In genomic region chr3:81643721-81644120, GRCh38 we compare ENCODE assay signal across 9 cellular contexts.
DNase-seq lines count a peak whose midpoint lies in the region; ATAC-seq, FAIRE-seq and TF ChIP-seq lines count a peak whose summit lies in the region.
"Had no signal": no experiment of that assay in that cellular context is flagged by ENCODE, and none has a peak within 500 bp of the region (broad histone marks: within the 10 kb centered on the region; RNA-seq: fewer than 3 reads in every experiment).

No MANE protein-coding gene starts in this region.

- H3K9ac ChIP-seq in Karpas-422 (ENCODE audit: low read length) (no peak overlapping the region), astrocyte (ENCODE audit: low read length) (no peak overlapping the region)

- DNase-seq in Karpas-422 (peak; percentile 61), astrocyte (ENCODE audit: low read depth) (peak; percentile 22), left colon (no peak), superior temporal gyrus (ENCODE audit: extremely low spot score) (no peak), T-helper 9 cell (no peak)
- no peak for DNase-seq in natural killer cell treated with Interleukin-12 subunit alpha and Interleukin-12 subunit beta and Interleukin-15 and Interleukin-18, amount 100 ng/mL, for 72 hours (ENCODE audit: low spot score)
- DNase-seq in activated CD4-positive, alpha-beta T cell treated with anti-CD3 and anti-CD28 coated beads for 4 hours, result no peak
- DNase-seq: effector CD4-positive, alpha-beta T cell had no signal

- H3K4me1 Mint-ChIP-seq in astrocyte (ENCODE audit: low read depth, unreplicated experiment), result no peaks in the 10 kb centered on the region
- H3K4me1 Mint-ChIP-seq in natural killer cell treated with Interleukin-12 subunit alpha and Interleukin-12 subunit beta and Interleukin-15 and Interleukin-18, amount 100 ng/mL, for 72 hours (ENCODE audit: low read depth in 2 of 2), result no peaks in the 10 kb centered on the region

- no peak overlapping the region for H3K4me3 Mint-ChIP-seq in astrocyte (ENCODE audit: unreplicated experiment)
- no peak overlapping the region for H3K4me3 Mint-ChIP-seq in natural killer cell treated with Interleukin-12 subunit alpha and Interleukin-12 subunit beta and Interleukin-15 and Interleukin-18, amount 100 ng/mL, for 72 hours

- intact Hi-C loops in left colon (cut with DNase I, micrococcal nuclease), result no loop called here

- H3K27me3 ChIP-seq in Karpas-422 (ENCODE audit: low read length) (no peaks in the 10 kb centered on the region), astrocyte (ENCODE audit: insufficient read depth, low read length) (no peaks in the 10 kb centered on the region)

- H3K9me3 Mint-ChIP-seq in astrocyte (ENCODE audit: unreplicated experiment), result no peaks in the 10 kb centered on the region
- H3K9me3 Mint-ChIP-seq in natural killer cell treated with Interleukin-12 subunit alpha and Interleukin-12 subunit beta and Interleukin-15 and Interleukin-18, amount 100 ng/mL, for 72 hours, result no peaks in the 10 kb centered on the region

- no peak overlapping the region for H2AFZ ChIP-seq in Karpas-422 (ENCODE audit: low read length)
- H2AFZ ChIP-seq in astrocyte (ENCODE audit: low read depth, low read length), result no peak overlapping the region

- H3K9me3 ChIP-seq in Karpas-422 (ENCODE audit: low read length), result no peaks in the 10 kb centered on the region
- H3K9me3 ChIP-seq in astrocyte (ENCODE audit: insufficient read depth, low read depth, low read length), result no peaks in the 10 kb centered on the region

- TF ChIP-seq CTCF in C4-2B (conservative IDR thresholded peaks at IDR 0.05) (peak; percentile 25; the same call in 1 of the 2 replicates), astrocyte (IDR thresholded peaks at IDR 0.05; ENCODE audit: insufficient read depth, low read depth, low read length) (peak; percentile 29)

- no peak overlapping the region for H3K27ac Mint-ChIP-seq in astrocyte (ENCODE audit: unreplicated experiment)
- H3K27ac Mint-ChIP-seq in natural killer cell treated with Interleukin-12 subunit alpha and Interleukin-12 subunit beta and Interleukin-15 and Interleukin-18, amount 100 ng/mL, for 72 hours, result no peak overlapping the region

- no peak for FAIRE-seq in astrocyte (lab: Jason Lieb, UNC)

- H3K79me2 ChIP-seq in Karpas-422 (ENCODE audit: low read length) (peaks cover 32% of the 10 kb centered on the region; the same call in 1 of the 2 replicates), astrocyte (ENCODE audit: insufficient read depth, low read length) (no peaks in the 10 kb centered on the region)

- H4K20me1 ChIP-seq in Karpas-422 (ENCODE audit: insufficient read depth, low read depth, low read length) (no peaks in the 10 kb centered on the region), astrocyte (ENCODE audit: insufficient read depth, low read length) (no peaks in the 10 kb centered on the region)

- no peaks in the 10 kb centered on the region for H3K4me1 ChIP-seq in Karpas-422 (ENCODE audit: low read length)
- H3K4me1 ChIP-seq in astrocyte (ENCODE audit: insufficient read depth, low read length), result no peaks in the 10 kb centered on the region

- ATAC-seq in left colon, result peak; percentile 87
- ATAC-seq in natural killer cell treated with Interleukin-12 subunit alpha and Interleukin-12 subunit beta and Interleukin-15 and Interleukin-18, amount 100 ng/mL, for 72 hours, result no peak

- H3K4me2 ChIP-seq in Karpas-422 (ENCODE audit: low read depth, low read length, poor library complexity, severe bottlenecking) (no peak overlapping the region), astrocyte (ENCODE audit: low read length) (no peak overlapping the region)

- no peaks in the 10 kb centered on the region for H3K9me2 ChIP-seq in Karpas-422 (replicated peaks; ENCODE audit: insufficient read depth, low read length)

- H3K27me3 Mint-ChIP-seq in astrocyte (ENCODE audit: low read depth, unreplicated experiment), result no peaks in the 10 kb centered on the region
- no peaks in the 10 kb centered on the region for H3K27me3 Mint-ChIP-seq in natural killer cell treated with Interleukin-12 subunit alpha and Interleukin-12 subunit beta and Interleukin-15 and Interleukin-18, amount 100 ng/mL, for 72 hours

- H3K36me3 Mint-ChIP-seq in astrocyte (ENCODE audit: low read depth, unreplicated experiment), result peaks cover 5% of the 10 kb centered on the region
- no peaks in the 10 kb centered on the region for H3K36me3 Mint-ChIP-seq in natural killer cell treated with Interleukin-12 subunit alpha and Interleukin-12 subunit beta and Interleukin-15 and Interleukin-18, amount 100 ng/mL, for 72 hours

- H3K36me3 ChIP-seq in Karpas-422 (ENCODE audit: insufficient read depth, low read length), result peaks cover 13% of the 10 kb centered on the region; the same call in 1 of the 2 replicates
- H3K36me3 ChIP-seq in astrocyte (ENCODE audit: insufficient read depth, low read length), result no peaks in the 10 kb centered on the region

- H3K27ac ChIP-seq in C4-2B (no peak overlapping the region), Karpas-422 (ENCODE audit: low read length) (no peak overlapping the region), astrocyte (ENCODE audit: low read depth, low read length) (no peak overlapping the region)

- no peak overlapping the region for H3K4me3 ChIP-seq in Karpas-422 (ENCODE audit: low read length)
- no peak overlapping the region for H3K4me3 ChIP-seq in astrocyte (ENCODE audit: insufficient read depth, low read depth, low read length)

Comparison
In these comparisons a context has a peak if more than half of its experiments do, and no peak if none do; other contexts are left out.
1. DNase-seq: peak in Karpas-422 (single experiment) and astrocyte (single experiment); none in left colon (0 of 2), natural killer cell treated with Interleukin-12 subunit alpha and Interleukin-12 subunit beta and Interleukin-15 and Interleukin-18, amount 100 ng/mL, for 72 hours (single experiment), activated CD4-positive, alpha-beta T cell treated with anti-CD3 and anti-CD28 coated beads for 4 hours (0 of 2), superior temporal gyrus (single experiment) and T-helper 9 cell (single experiment).